In genomic region chr13:74761794-74762193, GRCh38 we compare ENCODE assay signal across 19 cellular contexts.
DNase-seq lines count a peak whose midpoint lies in the region; ATAC-seq and TF ChIP-seq lines count a peak whose summit lies in the region.
"Had no signal": no experiment of that assay in that cellular context is flagged by ENCODE, and none has a peak within 500 bp of the region (broad histone marks: within the 10 kb centered on the region; RNA-seq: fewer than 3 reads in every experiment).

No MANE protein-coding gene starts in this region.

- H3K27me3 ChIP-seq in osteoblast (ENCODE audit: insufficient read depth, low read length): no peaks in the 10 kb centered on the region

- no peaks in the 10 kb centered on the region for H4K20me1 ChIP-seq in osteoblast (ENCODE audit: insufficient read depth, low read length)

- no peaks in the 10 kb centered on the region for H3K36me3 ChIP-seq in osteoblast (ENCODE audit: insufficient read depth, low read length)

- TF ChIP-seq CTCF in fibroblast of the aortic adventitia (IDR thresholded peaks at IDR 0.05; ENCODE audit: insufficient read depth, low read length) (no peak), osteoblast (IDR thresholded peaks at IDR 0.05; ENCODE audit: extremely low read depth, low read depth, low read length) (no peak)

- no peaks in the 10 kb centered on the region for H3K9me3 ChIP-seq in osteoblast (ENCODE audit: low read depth, low read length)

- no peak overlapping the region for H2AFZ ChIP-seq in osteoblast (ENCODE audit: low read length)

- ATAC-seq in HG02840 (IDR thresholded peaks at IDR 0.05; ENCODE audit: low FRiP score, unreplicated experiment): no peak
- ATAC-seq: activated naive CD8-positive, alpha-beta T cell treated with anti-CD3 and anti-CD28 coated beads, Interleukin-2, amount 50 U/mL, for 24 hours; CD8-positive, alpha-beta T cell had no signal

- peak overlapping the region; percentile 15 for H3K4me2 ChIP-seq in osteoblast (ENCODE audit: insufficient read depth, low read length)
- H3K4me2 ChIP-seq: KMS-11 had no signal

- no peaks in the 10 kb centered on the region for H3K79me2 ChIP-seq in osteoblast (ENCODE audit: insufficient read depth, low read length)

- DNase-seq in EL (peak; percentile 13), astrocyte of the hippocampus (ENCODE audit: low read depth, low spot score) (peak; percentile 84), fibroblast of the aortic adventitia (ENCODE audit: low read depth) (peak; percentile 96), osteoblast (ENCODE audit: insufficient read length, low spot score, missing footprints) (no peak), iPS-NIHi11 (ENCODE audit: low spot score) (no peak), GM19240 (ENCODE audit: insufficient read length, low spot score) (no peak)
- no peak for DNase-seq in activated CD4-positive, alpha-beta T cell treated with anti-CD3 and anti-CD28 coated beads, Interleukin-2, amount 50 U/mL, for 48 hours
- DNase-seq: activated naive CD8-positive, alpha-beta T cell treated with anti-CD3 and anti-CD28 coated beads, Interleukin-2, amount 50 U/mL, for 24 hours; CD8-positive, alpha-beta T cell; DND-41; effector memory CD4-positive, alpha-beta T cell; hippocampal formation; kidney; naive B cell; NCI-H1048; NCI-H526; SW 1271 had no signal

- H3K4me3 ChIP-seq in fibroblast of the aortic adventitia (ENCODE audit: low read depth, low read length): no peak overlapping the region
- no peak overlapping the region for H3K4me3 ChIP-seq in osteoblast (ENCODE audit: insufficient read depth, low read length)

- H3K27ac ChIP-seq in osteoblast (ENCODE audit: low read depth, low read length): no peak overlapping the region
- H3K27ac ChIP-seq: KMS-11 had no signal

- peaks cover 7% of the 10 kb centered on the region for H3K4me1 ChIP-seq in osteoblast (ENCODE audit: insufficient read depth, low read length)

Comparison
In these comparisons a context has a peak if more than half of its experiments do, and no peak if none do; other contexts are left out.
1. DNase-seq: peak in EL (single experiment), astrocyte of the hippocampus (single experiment) and fibroblast of the aortic adventitia (single experiment); none in osteoblast (single experiment), iPS-NIHi11 (single experiment), activated CD4-positive, alpha-beta T cell treated with anti-CD3 and anti-CD28 coated beads, Interleukin-2, amount 50 U/mL, for 48 hours (0 of 2) and GM19240 (single experiment).